In the genomic region with DNA sequence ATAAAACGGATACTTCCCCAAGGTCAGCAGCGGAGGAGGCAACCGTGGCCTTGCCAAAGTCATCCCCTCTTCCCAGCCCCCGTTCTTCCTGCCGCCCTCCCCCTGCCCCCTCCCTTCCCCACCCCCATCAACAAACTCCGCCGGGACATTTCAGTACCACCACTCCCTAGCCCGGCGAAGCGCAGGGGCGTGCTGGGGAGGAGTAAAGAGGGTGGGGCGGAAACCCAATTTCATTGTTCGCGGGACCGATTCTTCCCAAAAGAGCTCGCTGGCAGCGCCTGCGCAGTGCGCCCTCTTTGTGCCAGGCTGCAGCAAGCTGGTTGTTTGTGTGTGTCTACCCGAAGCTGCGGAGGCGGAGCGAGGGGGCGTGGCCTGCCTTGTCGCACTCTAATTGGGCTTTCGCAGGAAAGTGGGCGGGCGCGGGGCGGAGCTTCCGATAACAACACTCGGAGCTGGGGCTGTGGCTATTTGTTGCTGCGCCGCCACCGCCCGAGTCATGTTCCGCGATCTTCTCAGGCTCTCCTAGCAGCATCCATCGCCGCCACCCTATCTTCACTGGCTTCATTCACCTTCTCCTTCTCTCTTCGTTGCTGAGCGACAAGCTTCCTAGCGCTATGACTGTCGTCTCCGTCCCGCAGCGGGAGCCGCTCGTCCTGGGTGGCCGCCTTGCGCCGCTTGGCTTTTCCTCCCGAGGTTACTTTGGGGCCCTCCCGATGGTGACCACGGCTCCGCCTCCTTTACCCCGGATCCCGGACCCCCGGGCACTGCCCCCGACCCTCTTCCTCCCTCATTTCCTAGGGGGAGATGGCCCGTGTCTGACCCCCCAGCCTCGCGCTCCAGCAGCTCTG, we compare ENCODE assay signal across 1 cellular context.
TF ChIP-seq lines count a peak whose summit lies in the region.

A gene (plus strand): TSS at position 471 of the 848 bp plus-strand sequence. CDS start 144 bp downstream, at position 615.

TF ChIP-seq in K562, 482 proteins besides CTCF, POLR2A, EP300 and RAD21 (continued from another document and continues in another):
- TF ChIP-seq, protein P1, sequence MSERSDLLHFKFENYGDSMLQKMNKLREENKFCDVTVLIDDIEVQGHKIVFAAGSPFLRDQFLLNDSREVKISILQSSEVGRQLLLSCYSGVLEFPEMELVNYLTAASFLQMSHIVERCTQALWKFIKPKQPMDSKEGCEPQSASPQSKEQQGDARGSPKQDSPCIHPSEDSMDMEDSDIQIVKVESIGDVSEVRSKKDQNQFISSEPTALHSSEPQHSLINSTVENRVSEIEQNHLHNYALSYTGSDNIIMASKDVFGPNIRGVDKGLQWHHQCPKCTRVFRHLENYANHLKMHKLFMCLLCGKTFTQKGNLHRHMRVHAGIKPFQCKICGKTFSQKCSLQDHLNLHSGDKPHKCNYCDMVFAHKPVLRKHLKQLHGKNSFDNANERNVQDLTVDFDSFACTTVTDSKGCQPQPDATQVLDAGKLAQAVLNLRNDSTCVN (CRISPR knock-in tag; IDR thresholded peaks at IDR 0.05), result no peak
- TF ChIP-seq, protein P2, sequence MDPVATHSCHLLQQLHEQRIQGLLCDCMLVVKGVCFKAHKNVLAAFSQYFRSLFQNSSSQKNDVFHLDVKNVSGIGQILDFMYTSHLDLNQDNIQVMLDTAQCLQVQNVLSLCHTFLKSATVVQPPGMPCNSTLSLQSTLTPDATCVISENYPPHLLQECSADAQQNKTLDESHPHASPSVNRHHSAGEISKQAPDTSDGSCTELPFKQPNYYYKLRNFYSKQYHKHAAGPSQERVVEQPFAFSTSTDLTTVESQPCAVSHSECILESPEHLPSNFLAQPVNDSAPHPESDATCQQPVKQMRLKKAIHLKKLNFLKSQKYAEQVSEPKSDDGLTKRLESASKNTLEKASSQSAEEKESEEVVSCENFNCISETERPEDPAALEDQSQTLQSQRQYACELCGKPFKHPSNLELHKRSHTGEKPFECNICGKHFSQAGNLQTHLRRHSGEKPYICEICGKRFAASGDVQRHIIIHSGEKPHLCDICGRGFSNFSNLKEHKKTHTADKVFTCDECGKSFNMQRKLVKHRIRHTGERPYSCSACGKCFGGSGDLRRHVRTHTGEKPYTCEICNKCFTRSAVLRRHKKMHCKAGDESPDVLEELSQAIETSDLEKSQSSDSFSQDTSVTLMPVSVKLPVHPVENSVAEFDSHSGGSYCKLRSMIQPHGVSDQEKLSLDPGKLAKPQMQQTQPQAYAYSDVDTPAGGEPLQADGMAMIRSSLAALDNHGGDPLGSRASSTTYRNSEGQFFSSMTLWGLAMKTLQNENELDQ (CRISPR knock-in tag; IDR thresholded peaks at IDR 0.05; ENCODE audit: borderline replicate concordance), result 0 out of 2 replicates have a peak, but pooled peaks have one; percentile 50
- peak; percentile 57; the same call in 1 of the 2 replicates for TF ChIP-seq BRD4 (IDR thresholded peaks at IDR 0.05)
- no peak for TF ChIP-seq IFI16 (CRISPR knock-in tag; IDR thresholded peaks at IDR 0.05)
- TF ChIP-seq NR4A1 (CRISPR knock-in tag; IDR thresholded peaks at IDR 0.05), result 0 out of 2 replicates have a peak, but pooled peaks have one; percentile 32
- no peak for TF ChIP-seq NR4A1 (tag; IDR thresholded peaks at IDR 0.05)
- 0 out of 2 replicates have a peak, but pooled peaks have one; percentile 33 for TF ChIP-seq MYNN (IDR thresholded peaks at IDR 0.05)
- no peak for TF ChIP-seq MYNN (CRISPR knock-in tag; IDR thresholded peaks at IDR 0.05)
- TF ChIP-seq MAFF (IDR thresholded peaks at IDR 0.05; ENCODE audit: low read length), result no peak
- TF ChIP-seq ZNF444 (CRISPR knock-in tag; IDR thresholded peaks at IDR 0.05), result no peak
- TF ChIP-seq ADNP (tag; IDR thresholded peaks at IDR 0.05), result no peak
- TF ChIP-seq SAP30 (IDR thresholded peaks at IDR 0.05; ENCODE audit: borderline replicate concordance, insufficient read depth, low read depth, low read length, poor library complexity, severe bottlenecking), result peak; percentile 6
- TF ChIP-seq CCNT2 (IDR thresholded peaks at IDR 0.05; ENCODE audit: borderline replicate concordance, extremely low read depth, insufficient read length, low read depth, low read length), result peak; percentile 73
- peak; percentile 95 to 96 for TF ChIP-seq NRF1 (conservative IDR thresholded peaks at IDR 0.05 in 1 of 2, IDR thresholded peaks at IDR 0.05 in 1 of 2)
- no peak for TF ChIP-seq ZNF79 (CRISPR knock-in tag; IDR thresholded peaks at IDR 0.05; ENCODE audit: low read depth)
- TF ChIP-seq, protein P3, sequence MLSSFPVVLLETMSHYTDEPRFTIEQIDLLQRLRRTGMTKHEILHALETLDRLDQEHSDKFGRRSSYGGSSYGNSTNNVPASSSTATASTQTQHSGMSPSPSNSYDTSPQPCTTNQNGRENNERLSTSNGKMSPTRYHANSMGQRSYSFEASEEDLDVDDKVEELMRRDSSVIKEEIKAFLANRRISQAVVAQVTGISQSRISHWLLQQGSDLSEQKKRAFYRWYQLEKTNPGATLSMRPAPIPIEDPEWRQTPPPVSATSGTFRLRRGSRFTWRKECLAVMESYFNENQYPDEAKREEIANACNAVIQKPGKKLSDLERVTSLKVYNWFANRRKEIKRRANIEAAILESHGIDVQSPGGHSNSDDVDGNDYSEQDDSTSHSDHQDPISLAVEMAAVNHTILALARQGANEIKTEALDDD (IDR thresholded peaks at IDR 0.05), result no peak
- TF ChIP-seq, protein P4, sequence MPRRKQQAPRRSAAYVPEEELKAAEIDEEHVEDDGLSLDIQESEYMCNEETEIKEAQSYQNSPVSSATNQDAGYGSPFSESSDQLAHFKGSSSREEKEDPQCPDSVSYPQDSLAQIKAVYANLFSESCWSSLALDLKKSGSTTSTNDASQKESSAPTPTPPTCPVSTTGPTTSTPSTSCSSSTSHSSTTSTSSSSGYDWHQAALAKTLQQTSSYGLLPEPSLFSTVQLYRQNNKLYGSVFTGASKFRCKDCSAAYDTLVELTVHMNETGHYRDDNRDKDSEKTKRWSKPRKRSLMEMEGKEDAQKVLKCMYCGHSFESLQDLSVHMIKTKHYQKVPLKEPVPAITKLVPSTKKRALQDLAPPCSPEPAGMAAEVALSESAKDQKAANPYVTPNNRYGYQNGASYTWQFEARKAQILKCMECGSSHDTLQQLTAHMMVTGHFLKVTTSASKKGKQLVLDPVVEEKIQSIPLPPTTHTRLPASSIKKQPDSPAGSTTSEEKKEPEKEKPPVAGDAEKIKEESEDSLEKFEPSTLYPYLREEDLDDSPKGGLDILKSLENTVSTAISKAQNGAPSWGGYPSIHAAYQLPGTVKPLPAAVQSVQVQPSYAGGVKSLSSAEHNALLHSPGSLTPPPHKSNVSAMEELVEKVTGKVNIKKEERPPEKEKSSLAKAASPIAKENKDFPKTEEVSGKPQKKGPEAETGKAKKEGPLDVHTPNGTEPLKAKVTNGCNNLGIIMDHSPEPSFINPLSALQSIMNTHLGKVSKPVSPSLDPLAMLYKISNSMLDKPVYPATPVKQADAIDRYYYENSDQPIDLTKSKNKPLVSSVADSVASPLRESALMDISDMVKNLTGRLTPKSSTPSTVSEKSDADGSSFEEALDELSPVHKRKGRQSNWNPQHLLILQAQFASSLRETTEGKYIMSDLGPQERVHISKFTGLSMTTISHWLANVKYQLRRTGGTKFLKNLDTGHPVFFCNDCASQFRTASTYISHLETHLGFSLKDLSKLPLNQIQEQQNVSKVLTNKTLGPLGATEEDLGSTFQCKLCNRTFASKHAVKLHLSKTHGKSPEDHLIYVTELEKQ (CRISPR knock-in tag; IDR thresholded peaks at IDR 0.05), result no peak
- TF ChIP-seq SRF (CRISPR knock-in tag; IDR thresholded peaks at IDR 0.05), result peak in 1 of 2 experiments; percentile 62; a peak in 1 of 4 replicates
- peak; percentile 89 for TF ChIP-seq SUPT5H (IDR thresholded peaks at IDR 0.05)
- peak in 1 of 2 experiments; percentile 55; a peak in 2 of 4 replicates for TF ChIP-seq SIN3A (IDR thresholded peaks at IDR 0.05; ENCODE audit: borderline replicate concordance in 2 of 2, control insufficient read depth in 1 of 2, low read depth in 2 of 2, low read length in 2 of 2)
- TF ChIP-seq HSF4 (CRISPR knock-in tag; IDR thresholded peaks at IDR 0.05; ENCODE audit: borderline replicate concordance), result no peak
- no peak for TF ChIP-seq ZNF217 (CRISPR knock-in tag; IDR thresholded peaks at IDR 0.05)
- no peak for TF ChIP-seq RBM14 (IDR thresholded peaks at IDR 0.05; ENCODE audit: borderline replicate concordance, insufficient read depth, low read depth, low read length)
- TF ChIP-seq NBN (IDR thresholded peaks at IDR 0.05; ENCODE audit: low read depth), result 0 out of 2 replicates have a peak, but pooled peaks have one; percentile 69
- TF ChIP-seq ESRRB (CRISPR knock-in tag; IDR thresholded peaks at IDR 0.05; ENCODE audit: borderline replicate concordance), result no peak
- 0 out of 2 replicates have a peak, but pooled peaks have one; percentile 45 for TF ChIP-seq CBFB (CRISPR knock-in tag; IDR thresholded peaks at IDR 0.05)
- TF ChIP-seq, protein P5, sequence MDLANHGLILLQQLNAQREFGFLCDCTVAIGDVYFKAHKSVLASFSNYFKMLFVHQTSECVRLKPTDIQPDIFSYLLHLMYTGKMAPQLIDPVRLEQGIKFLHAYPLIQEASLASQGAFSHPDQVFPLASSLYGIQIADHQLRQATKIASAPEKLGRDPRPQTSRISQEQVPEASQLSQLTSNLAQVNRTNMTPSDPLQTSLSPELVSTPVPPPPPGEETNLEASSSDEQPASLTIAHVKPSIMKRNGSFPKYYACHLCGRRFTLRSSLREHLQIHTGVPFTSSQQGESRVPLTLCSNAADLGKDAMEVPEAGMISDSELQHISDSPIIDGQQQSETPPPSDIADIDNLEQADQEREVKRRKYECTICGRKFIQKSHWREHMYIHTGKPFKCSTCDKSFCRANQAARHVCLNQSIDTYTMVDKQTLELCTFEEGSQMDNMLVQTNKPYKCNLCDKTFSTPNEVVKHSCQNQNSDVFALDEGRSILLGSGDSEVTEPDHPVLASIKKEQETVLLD (IDR thresholded peaks at IDR 0.05), result 0 out of 2 replicates have a peak, but pooled peaks have one; percentile 40
- TF ChIP-seq PYGO2 (tag; IDR thresholded peaks at IDR 0.05), result no peak
- TF ChIP-seq, protein P6, sequence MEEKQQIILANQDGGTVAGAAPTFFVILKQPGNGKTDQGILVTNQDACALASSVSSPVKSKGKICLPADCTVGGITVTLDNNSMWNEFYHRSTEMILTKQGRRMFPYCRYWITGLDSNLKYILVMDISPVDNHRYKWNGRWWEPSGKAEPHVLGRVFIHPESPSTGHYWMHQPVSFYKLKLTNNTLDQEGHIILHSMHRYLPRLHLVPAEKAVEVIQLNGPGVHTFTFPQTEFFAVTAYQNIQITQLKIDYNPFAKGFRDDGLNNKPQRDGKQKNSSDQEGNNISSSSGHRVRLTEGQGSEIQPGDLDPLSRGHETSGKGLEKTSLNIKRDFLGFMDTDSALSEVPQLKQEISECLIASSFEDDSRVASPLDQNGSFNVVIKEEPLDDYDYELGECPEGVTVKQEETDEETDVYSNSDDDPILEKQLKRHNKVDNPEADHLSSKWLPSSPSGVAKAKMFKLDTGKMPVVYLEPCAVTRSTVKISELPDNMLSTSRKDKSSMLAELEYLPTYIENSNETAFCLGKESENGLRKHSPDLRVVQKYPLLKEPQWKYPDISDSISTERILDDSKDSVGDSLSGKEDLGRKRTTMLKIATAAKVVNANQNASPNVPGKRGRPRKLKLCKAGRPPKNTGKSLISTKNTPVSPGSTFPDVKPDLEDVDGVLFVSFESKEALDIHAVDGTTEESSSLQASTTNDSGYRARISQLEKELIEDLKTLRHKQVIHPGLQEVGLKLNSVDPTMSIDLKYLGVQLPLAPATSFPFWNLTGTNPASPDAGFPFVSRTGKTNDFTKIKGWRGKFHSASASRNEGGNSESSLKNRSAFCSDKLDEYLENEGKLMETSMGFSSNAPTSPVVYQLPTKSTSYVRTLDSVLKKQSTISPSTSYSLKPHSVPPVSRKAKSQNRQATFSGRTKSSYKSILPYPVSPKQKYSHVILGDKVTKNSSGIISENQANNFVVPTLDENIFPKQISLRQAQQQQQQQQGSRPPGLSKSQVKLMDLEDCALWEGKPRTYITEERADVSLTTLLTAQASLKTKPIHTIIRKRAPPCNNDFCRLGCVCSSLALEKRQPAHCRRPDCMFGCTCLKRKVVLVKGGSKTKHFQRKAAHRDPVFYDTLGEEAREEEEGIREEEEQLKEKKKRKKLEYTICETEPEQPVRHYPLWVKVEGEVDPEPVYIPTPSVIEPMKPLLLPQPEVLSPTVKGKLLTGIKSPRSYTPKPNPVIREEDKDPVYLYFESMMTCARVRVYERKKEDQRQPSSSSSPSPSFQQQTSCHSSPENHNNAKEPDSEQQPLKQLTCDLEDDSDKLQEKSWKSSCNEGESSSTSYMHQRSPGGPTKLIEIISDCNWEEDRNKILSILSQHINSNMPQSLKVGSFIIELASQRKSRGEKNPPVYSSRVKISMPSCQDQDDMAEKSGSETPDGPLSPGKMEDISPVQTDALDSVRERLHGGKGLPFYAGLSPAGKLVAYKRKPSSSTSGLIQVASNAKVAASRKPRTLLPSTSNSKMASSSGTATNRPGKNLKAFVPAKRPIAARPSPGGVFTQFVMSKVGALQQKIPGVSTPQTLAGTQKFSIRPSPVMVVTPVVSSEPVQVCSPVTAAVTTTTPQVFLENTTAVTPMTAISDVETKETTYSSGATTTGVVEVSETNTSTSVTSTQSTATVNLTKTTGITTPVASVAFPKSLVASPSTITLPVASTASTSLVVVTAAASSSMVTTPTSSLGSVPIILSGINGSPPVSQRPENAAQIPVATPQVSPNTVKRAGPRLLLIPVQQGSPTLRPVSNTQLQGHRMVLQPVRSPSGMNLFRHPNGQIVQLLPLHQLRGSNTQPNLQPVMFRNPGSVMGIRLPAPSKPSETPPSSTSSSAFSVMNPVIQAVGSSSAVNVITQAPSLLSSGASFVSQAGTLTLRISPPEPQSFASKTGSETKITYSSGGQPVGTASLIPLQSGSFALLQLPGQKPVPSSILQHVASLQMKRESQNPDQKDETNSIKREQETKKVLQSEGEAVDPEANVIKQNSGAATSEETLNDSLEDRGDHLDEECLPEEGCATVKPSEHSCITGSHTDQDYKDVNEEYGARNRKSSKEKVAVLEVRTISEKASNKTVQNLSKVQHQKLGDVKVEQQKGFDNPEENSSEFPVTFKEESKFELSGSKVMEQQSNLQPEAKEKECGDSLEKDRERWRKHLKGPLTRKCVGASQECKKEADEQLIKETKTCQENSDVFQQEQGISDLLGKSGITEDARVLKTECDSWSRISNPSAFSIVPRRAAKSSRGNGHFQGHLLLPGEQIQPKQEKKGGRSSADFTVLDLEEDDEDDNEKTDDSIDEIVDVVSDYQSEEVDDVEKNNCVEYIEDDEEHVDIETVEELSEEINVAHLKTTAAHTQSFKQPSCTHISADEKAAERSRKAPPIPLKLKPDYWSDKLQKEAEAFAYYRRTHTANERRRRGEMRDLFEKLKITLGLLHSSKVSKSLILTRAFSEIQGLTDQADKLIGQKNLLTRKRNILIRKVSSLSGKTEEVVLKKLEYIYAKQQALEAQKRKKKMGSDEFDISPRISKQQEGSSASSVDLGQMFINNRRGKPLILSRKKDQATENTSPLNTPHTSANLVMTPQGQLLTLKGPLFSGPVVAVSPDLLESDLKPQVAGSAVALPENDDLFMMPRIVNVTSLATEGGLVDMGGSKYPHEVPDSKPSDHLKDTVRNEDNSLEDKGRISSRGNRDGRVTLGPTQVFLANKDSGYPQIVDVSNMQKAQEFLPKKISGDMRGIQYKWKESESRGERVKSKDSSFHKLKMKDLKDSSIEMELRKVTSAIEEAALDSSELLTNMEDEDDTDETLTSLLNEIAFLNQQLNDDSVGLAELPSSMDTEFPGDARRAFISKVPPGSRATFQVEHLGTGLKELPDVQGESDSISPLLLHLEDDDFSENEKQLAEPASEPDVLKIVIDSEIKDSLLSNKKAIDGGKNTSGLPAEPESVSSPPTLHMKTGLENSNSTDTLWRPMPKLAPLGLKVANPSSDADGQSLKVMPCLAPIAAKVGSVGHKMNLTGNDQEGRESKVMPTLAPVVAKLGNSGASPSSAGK (IDR thresholded peaks at IDR 0.05), result no peak
